ENCODE assay signal across 1 cellular context in the genomic region with DNA sequence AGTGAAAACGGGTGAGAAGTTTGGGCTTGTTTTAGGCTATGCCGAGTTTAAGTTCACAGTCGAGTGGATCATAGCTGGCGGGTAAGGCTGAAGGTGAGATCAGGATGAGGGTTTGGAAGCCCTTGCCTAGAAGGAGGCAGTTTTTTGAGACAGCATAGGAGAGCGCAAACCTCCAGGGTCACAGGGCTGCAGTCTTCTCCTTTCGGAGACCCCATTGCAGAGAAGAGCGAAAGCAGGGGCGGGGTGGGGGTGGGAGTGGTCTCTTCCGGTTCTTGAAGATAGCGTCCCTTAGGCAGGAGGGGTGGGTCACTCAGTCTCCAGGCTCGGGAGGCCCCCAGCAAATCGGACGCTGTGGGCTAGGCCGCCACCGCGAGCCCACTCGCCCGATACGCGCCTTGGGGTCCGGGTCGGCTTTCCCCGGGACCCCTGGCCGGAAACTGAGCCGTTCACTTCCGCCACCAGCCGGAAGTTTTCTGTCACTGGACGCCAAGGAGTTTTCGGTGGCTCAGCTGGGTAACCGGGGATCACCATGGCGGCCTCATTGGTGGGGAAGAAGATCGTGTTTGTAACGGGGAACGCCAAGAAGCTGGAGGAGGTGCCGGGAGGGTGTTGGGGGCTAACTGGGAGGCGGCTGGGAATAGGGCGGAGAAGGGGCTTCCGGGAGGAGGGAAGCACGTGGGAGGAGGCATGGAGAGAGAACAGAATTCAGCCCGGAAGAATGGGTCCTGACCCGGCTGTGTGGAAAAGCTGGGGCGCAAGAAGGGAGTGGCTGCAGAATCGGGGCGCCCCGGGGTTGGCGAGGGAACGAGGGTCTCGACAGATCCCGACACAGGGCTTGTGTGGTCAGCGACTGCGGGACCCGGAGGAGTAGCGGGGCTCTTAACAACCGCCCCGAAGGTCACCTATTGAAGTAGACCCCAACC.
TF ChIP-seq lines count a peak whose summit lies in the region.

A gene (plus strand): TSS at position 476 of the 923 bp plus-strand sequence. CDS start 54 bp downstream, at position 530.

TF ChIP-seq in HepG2, 621 proteins besides CTCF, POLR2A, EP300 and RAD21 (continued from another document and continues in another):
- TF ChIP-seq, protein P1, sequence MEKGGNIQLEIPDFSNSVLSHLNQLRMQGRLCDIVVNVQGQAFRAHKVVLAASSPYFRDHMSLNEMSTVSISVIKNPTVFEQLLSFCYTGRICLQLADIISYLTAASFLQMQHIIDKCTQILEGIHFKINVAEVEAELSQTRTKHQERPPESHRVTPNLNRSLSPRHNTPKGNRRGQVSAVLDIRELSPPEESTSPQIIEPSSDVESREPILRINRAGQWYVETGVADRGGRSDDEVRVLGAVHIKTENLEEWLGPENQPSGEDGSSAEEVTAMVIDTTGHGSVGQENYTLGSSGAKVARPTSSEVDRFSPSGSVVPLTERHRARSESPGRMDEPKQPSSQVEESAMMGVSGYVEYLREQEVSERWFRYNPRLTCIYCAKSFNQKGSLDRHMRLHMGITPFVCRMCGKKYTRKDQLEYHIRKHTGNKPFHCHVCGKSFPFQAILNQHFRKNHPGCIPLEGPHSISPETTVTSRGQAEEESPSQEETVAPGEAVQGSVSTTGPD (CRISPR knock-in tag; IDR thresholded peaks at IDR 0.05), result no peak
- peak; percentile 94 for TF ChIP-seq ELF3 (CRISPR knock-in tag; IDR thresholded peaks at IDR 0.05)
- peak; percentile 77 for TF ChIP-seq JARID2 (CRISPR knock-in tag; IDR thresholded peaks at IDR 0.05; ENCODE audit: insufficient replicate concordance)
- peak; percentile 94 for TF ChIP-seq ZNF546 (CRISPR knock-in tag; conservative IDR thresholded peaks at IDR 0.05)
- TF ChIP-seq ZNF660 (CRISPR knock-in tag; IDR thresholded peaks at IDR 0.05; ENCODE audit: borderline replicate concordance, low read depth), result no peak
- no peak for TF ChIP-seq ZNF776 (CRISPR knock-in tag; IDR thresholded peaks at IDR 0.05)
- TF ChIP-seq CCAR2 (optimal IDR thresholded peaks at IDR 0.05; ENCODE audit: low read depth, low read length), result no peak
- no peak for TF ChIP-seq ZNF570 (CRISPR knock-in tag; IDR thresholded peaks at IDR 0.05; ENCODE audit: borderline replicate concordance)
- TF ChIP-seq IRX3 (CRISPR knock-in tag; IDR thresholded peaks at IDR 0.05; ENCODE audit: borderline replicate concordance, low read depth), result peak; percentile 71; the same call in 1 of the 2 replicates
- peak; percentile 22; the same call in 1 of the 2 replicates for TF ChIP-seq ZNF264 (CRISPR knock-in tag; IDR thresholded peaks at IDR 0.05)
- TF ChIP-seq KDM2A (CRISPR knock-in tag; IDR thresholded peaks at IDR 0.05; ENCODE audit: borderline replicate concordance, low read depth), result peak; percentile 73
- peak; percentile 50; the same call in 1 of the 2 replicates for TF ChIP-seq SRY (CRISPR knock-in tag; IDR thresholded peaks at IDR 0.05)
- TF ChIP-seq XBP1 (CRISPR knock-in tag; IDR thresholded peaks at IDR 0.05), result no peak
- TF ChIP-seq HNF4A (CRISPR knock-in tag; IDR thresholded peaks at IDR 0.05), result no peak
- TF ChIP-seq, protein P2, sequence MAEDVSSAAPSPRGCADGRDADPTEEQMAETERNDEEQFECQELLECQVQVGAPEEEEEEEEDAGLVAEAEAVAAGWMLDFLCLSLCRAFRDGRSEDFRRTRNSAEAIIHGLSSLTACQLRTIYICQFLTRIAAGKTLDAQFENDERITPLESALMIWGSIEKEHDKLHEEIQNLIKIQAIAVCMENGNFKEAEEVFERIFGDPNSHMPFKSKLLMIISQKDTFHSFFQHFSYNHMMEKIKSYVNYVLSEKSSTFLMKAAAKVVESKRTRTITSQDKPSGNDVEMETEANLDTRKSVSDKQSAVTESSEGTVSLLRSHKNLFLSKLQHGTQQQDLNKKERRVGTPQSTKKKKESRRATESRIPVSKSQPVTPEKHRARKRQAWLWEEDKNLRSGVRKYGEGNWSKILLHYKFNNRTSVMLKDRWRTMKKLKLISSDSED (CRISPR knock-in tag; IDR thresholded peaks at IDR 0.05), result no peak
- TF ChIP-seq ARHGAP35 (CRISPR knock-in tag; IDR thresholded peaks at IDR 0.05; ENCODE audit: borderline replicate concordance), result peak; percentile 68; the same call in 1 of the 2 replicates
- no peak for TF ChIP-seq RFX1 (IDR thresholded peaks at IDR 0.05)
- no peak for TF ChIP-seq HDAC6 (IDR thresholded peaks at IDR 0.05; ENCODE audit: low read depth, low read length)
- peak; percentile 76; the same call in 1 of the 2 replicates for TF ChIP-seq SMYD3 (CRISPR knock-in tag; IDR thresholded peaks at IDR 0.05)
- TF ChIP-seq ZNF788 (CRISPR knock-in tag; IDR thresholded peaks at IDR 0.05; ENCODE audit: borderline replicate concordance), result peak; percentile 41; the same call in 1 of the 2 replicates
- TF ChIP-seq HDAC2 (CRISPR knock-in tag; IDR thresholded peaks at IDR 0.05), result peak; percentile 70
- peak; percentile 14 for TF ChIP-seq HNRNPK (IDR thresholded peaks at IDR 0.05; ENCODE audit: low read depth, low read length, poor library complexity, severe bottlenecking)
- TF ChIP-seq ZNF747 (CRISPR knock-in tag; IDR thresholded peaks at IDR 0.05; ENCODE audit: borderline replicate concordance), result peak; percentile 86
- TF ChIP-seq TCF7 (IDR thresholded peaks at IDR 0.05; ENCODE audit: low read depth), result no peak
- TF ChIP-seq ZFY (CRISPR knock-in tag; IDR thresholded peaks at IDR 0.05), result peak; percentile 82
- TF ChIP-seq ATF7 (IDR thresholded peaks at IDR 0.05), result no peak
- TF ChIP-seq ATF7 (CRISPR knock-in tag; IDR thresholded peaks at IDR 0.05), result peak; percentile 45
- TF ChIP-seq, protein P3, sequence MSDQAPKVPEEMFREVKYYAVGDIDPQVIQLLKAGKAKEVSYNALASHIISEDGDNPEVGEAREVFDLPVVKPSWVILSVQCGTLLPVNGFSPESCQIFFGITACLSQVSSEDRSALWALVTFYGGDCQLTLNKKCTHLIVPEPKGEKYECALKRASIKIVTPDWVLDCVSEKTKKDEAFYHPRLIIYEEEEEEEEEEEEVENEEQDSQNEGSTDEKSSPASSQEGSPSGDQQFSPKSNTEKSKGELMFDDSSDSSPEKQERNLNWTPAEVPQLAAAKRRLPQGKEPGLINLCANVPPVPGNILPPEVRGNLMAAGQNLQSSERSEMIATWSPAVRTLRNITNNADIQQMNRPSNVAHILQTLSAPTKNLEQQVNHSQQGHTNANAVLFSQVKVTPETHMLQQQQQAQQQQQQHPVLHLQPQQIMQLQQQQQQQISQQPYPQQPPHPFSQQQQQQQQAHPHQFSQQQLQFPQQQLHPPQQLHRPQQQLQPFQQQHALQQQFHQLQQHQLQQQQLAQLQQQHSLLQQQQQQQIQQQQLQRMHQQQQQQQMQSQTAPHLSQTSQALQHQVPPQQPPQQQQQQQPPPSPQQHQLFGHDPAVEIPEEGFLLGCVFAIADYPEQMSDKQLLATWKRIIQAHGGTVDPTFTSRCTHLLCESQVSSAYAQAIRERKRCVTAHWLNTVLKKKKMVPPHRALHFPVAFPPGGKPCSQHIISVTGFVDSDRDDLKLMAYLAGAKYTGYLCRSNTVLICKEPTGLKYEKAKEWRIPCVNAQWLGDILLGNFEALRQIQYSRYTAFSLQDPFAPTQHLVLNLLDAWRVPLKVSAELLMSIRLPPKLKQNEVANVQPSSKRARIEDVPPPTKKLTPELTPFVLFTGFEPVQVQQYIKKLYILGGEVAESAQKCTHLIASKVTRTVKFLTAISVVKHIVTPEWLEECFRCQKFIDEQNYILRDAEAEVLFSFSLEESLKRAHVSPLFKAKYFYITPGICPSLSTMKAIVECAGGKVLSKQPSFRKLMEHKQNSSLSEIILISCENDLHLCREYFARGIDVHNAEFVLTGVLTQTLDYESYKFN (CRISPR knock-in tag; conservative IDR thresholded peaks at IDR 0.05), result 0 out of 2 replicates have a peak, but pooled peaks have one; percentile 47
- TF ChIP-seq SIX4 (CRISPR knock-in tag; IDR thresholded peaks at IDR 0.05), result 0 out of 2 replicates have a peak, but pooled peaks have one; percentile 52
- peak; percentile 91 for TF ChIP-seq ELF1 (CRISPR knock-in tag; IDR thresholded peaks at IDR 0.05)
- TF ChIP-seq ZNF883 (CRISPR knock-in tag; IDR thresholded peaks at IDR 0.05; ENCODE audit: not compliant biosample characterization), result peak; percentile 89
- TF ChIP-seq, protein P4, sequence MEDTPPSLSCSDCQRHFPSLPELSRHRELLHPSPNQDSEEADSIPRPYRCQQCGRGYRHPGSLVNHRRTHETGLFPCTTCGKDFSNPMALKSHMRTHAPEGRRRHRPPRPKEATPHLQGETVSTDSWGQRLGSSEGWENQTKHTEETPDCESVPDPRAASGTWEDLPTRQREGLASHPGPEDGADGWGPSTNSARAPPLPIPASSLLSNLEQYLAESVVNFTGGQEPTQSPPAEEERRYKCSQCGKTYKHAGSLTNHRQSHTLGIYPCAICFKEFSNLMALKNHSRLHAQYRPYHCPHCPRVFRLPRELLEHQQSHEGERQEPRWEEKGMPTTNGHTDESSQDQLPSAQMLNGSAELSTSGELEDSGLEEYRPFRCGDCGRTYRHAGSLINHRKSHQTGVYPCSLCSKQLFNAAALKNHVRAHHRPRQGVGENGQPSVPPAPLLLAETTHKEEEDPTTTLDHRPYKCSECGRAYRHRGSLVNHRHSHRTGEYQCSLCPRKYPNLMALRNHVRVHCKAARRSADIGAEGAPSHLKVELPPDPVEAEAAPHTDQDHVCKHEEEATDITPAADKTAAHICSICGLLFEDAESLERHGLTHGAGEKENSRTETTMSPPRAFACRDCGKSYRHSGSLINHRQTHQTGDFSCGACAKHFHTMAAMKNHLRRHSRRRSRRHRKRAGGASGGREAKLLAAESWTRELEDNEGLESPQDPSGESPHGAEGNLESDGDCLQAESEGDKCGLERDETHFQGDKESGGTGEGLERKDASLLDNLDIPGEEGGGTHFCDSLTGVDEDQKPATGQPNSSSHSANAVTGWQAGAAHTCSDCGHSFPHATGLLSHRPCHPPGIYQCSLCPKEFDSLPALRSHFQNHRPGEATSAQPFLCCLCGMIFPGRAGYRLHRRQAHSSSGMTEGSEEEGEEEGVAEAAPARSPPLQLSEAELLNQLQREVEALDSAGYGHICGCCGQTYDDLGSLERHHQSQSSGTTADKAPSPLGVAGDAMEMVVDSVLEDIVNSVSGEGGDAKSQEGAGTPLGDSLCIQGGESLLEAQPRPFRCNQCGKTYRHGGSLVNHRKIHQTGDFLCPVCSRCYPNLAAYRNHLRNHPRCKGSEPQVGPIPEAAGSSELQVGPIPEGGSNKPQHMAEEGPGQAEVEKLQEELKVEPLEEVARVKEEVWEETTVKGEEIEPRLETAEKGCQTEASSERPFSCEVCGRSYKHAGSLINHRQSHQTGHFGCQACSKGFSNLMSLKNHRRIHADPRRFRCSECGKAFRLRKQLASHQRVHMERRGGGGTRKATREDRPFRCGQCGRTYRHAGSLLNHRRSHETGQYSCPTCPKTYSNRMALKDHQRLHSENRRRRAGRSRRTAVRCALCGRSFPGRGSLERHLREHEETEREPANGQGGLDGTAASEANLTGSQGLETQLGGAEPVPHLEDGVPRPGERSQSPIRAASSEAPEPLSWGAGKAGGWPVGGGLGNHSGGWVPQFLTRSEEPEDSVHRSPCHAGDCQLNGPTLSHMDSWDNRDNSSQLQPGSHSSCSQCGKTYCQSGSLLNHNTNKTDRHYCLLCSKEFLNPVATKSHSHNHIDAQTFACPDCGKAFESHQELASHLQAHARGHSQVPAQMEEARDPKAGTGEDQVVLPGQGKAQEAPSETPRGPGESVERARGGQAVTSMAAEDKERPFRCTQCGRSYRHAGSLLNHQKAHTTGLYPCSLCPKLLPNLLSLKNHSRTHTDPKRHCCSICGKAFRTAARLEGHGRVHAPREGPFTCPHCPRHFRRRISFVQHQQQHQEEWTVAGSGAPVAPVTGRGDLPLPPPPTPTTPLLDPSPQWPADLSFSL (CRISPR knock-in tag; IDR thresholded peaks at IDR 0.05), result no peak
- 0 out of 2 replicates have a peak, but pooled peaks have one; percentile 6 for TF ChIP-seq ZNF550 (CRISPR knock-in tag; IDR thresholded peaks at IDR 0.05; ENCODE audit: borderline replicate concordance)
- TF ChIP-seq, protein P5, sequence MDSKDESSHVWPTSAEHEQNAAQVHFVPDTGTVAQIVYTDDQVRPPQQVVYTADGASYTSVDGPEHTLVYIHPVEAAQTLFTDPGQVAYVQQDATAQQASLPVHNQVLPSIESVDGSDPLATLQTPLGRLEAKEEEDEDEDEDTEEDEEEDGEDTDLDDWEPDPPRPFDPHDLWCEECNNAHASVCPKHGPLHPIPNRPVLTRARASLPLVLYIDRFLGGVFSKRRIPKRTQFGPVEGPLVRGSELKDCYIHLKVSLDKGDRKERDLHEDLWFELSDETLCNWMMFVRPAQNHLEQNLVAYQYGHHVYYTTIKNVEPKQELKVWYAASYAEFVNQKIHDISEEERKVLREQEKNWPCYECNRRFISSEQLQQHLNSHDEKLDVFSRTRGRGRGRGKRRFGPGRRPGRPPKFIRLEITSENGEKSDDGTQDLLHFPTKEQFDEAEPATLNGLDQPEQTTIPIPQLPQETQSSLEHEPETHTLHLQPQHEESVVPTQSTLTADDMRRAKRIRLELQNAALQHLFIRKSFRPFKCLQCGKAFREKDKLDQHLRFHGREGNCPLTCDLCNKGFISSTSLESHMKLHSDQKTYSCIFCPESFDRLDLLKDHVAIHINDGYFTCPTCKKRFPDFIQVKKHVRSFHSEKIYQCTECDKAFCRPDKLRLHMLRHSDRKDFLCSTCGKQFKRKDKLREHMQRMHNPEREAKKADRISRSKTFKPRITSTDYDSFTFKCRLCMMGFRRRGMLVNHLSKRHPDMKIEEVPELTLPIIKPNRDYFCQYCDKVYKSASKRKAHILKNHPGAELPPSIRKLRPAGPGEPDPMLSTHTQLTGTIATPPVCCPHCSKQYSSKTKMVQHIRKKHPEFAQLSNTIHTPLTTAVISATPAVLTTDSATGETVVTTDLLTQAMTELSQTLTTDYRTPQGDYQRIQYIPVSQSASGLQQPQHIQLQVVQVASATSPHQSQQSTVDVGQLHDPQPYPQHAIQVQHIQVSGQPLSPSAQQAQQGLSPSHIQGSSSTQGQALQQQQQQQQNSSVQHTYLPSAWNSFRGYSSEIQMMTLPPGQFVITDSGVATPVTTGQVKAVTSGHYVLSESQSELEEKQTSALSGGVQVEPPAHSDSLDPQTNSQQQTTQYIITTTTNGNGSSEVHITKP (CRISPR knock-in tag; IDR thresholded peaks at IDR 0.05; ENCODE audit: low read depth), result peak; percentile 79; the same call in 1 of the 2 replicates
- TF ChIP-seq ZNF121 (CRISPR knock-in tag; IDR thresholded peaks at IDR 0.05), result peak; percentile 26; the same call in 1 of the 2 replicates
- no peak for TF ChIP-seq ZSCAN21 (CRISPR knock-in tag; IDR thresholded peaks at IDR 0.05; ENCODE audit: borderline replicate concordance)
- no peak for TF ChIP-seq ZNF672 (CRISPR knock-in tag; IDR thresholded peaks at IDR 0.05)
- TF ChIP-seq, protein P6, sequence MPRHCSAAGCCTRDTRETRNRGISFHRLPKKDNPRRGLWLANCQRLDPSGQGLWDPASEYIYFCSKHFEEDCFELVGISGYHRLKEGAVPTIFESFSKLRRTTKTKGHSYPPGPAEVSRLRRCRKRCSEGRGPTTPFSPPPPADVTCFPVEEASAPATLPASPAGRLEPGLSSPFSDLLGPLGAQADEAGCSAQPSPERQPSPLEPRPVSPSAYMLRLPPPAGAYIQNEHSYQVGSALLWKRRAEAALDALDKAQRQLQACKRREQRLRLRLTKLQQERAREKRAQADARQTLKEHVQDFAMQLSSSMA (CRISPR knock-in tag; IDR thresholded peaks at IDR 0.05), result peak; percentile 77; the same call in 1 of the 2 replicates
- TF ChIP-seq, protein P7, sequence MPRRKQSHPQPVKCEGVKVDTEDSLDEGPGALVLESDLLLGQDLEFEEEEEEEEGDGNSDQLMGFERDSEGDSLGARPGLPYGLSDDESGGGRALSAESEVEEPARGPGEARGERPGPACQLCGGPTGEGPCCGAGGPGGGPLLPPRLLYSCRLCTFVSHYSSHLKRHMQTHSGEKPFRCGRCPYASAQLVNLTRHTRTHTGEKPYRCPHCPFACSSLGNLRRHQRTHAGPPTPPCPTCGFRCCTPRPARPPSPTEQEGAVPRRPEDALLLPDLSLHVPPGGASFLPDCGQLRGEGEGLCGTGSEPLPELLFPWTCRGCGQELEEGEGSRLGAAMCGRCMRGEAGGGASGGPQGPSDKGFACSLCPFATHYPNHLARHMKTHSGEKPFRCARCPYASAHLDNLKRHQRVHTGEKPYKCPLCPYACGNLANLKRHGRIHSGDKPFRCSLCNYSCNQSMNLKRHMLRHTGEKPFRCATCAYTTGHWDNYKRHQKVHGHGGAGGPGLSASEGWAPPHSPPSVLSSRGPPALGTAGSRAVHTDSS (CRISPR knock-in tag; conservative IDR thresholded peaks at IDR 0.05), result no peak
